In genomic region chr2:217570394-217570793, GRCh38 we compare ENCODE assay signal across 26 cellular contexts.
"Had no signal": no experiment of that assay in that cellular context is flagged by ENCODE, and none has a peak within 500 bp of the region (broad histone marks: within the 10 kb centered on the region; RNA-seq: fewer than 3 reads in every experiment).

No MANE protein-coding gene starts in this region.

- H3K27me3 ChIP-seq: colonic mucosa, dorsolateral prefrontal cortex, esophagus muscularis mucosa, esophagus squamous epithelium, gastrocnemius medialis, gastroesophageal sphincter had no signal

- ATAC-seq: effector memory CD8-positive, alpha-beta T cell; esophagus mucosa; foreskin keratinocyte; gastrocnemius medialis; gastroesophageal sphincter had no signal

- H3K27ac ChIP-seq: colonic mucosa, coronary artery, dorsolateral prefrontal cortex, epithelial cell of prostate, esophagus muscularis mucosa, esophagus squamous epithelium, foreskin keratinocyte, gastrocnemius medialis, gastroesophageal sphincter had no signal

- FAIRE-seq: colon, endometrium, endothelial cell of umbilical vein, frontal cortex had no signal

- H3K9me3 ChIP-seq: colonic mucosa, esophagus muscularis mucosa, esophagus squamous epithelium, gastrocnemius medialis, gastroesophageal sphincter had no signal

- DNase-seq: colonic mucosa; cortex of kidney; dermis blood vessel endothelial cell; dorsolateral prefrontal cortex; effector CD4-positive, alpha-beta T cell; effector CD8-positive, alpha-beta T cell; effector memory CD4-positive, alpha-beta T cell; effector memory CD8-positive, alpha-beta T cell; endodermal cell; erythroblast; esophagus squamous epithelium; foreskin fibroblast; foreskin keratinocyte; foreskin melanocyte; gastrocnemius medialis; glutamatergic neuron; head of caudate nucleus had no signal

- H3K4me1 ChIP-seq: colonic mucosa, esophagus muscularis mucosa, esophagus squamous epithelium, foreskin keratinocyte, gastrocnemius medialis, gastroesophageal sphincter had no signal

- H3K4me3 ChIP-seq: colonic mucosa, coronary artery, dorsolateral prefrontal cortex, esophagus muscularis mucosa, esophagus squamous epithelium, gastrocnemius medialis, gastroesophageal sphincter had no signal

- H3K36me3 ChIP-seq: colonic mucosa, esophagus squamous epithelium, gastrocnemius medialis had no signal
